18 cellular contexts compared by ENCODE assay signal in genomic region chr13:20064128-20064527, GRCh38.
A peak's percentile ranks its signal among the peaks of the same experiment; 100 is the strongest.
DNase-seq lines count a peak whose midpoint lies in the region; ATAC-seq, FAIRE-seq and TF ChIP-seq lines count a peak whose summit lies in the region.
"Had no signal": no experiment of that assay in that cellular context is flagged by ENCODE, and none has a peak within 500 bp of the region (broad histone marks: within the 10 kb centered on the region; RNA-seq: fewer than 3 reads in every experiment).

No MANE protein-coding gene starts in this region.

- FAIRE-seq in islet of Langerhans (lab: Jason Lieb, UNC) = peak; percentile 64

- no peaks in the 10 kb centered on the region for H3K9me3 Mint-ChIP-seq in HFFc6
- H3K9me3 Mint-ChIP-seq: activated naive CD4-positive, alpha-beta T cell treated with anti-CD3 and anti-CD28 coated beads for 36 hours; brain; CD8-positive, alpha-beta memory T cell had no signal

- no peaks in the 10 kb centered on the region for H3K4me1 Mint-ChIP-seq in HFFc6 (ENCODE audit: low read depth)
- H3K4me1 Mint-ChIP-seq: brain had no signal

- no peak overlapping the region for H3K27ac Mint-ChIP-seq in HFFc6
- H3K27ac Mint-ChIP-seq: activated naive CD4-positive, alpha-beta T cell treated with anti-CD3 and anti-CD28 coated beads for 36 hours; brain had no signal

- H3K27me3 Mint-ChIP-seq in HFFc6 (ENCODE audit: insufficient read depth) = no peaks in the 10 kb centered on the region
- H3K27me3 Mint-ChIP-seq: brain; CD8-positive, alpha-beta memory T cell had no signal

- no peak for ATAC-seq in GM18505 (IDR thresholded peaks at IDR 0.05; ENCODE audit: unreplicated experiment)
- ATAC-seq: left ventricle myocardium superior had no signal

- H3K4me3 Mint-ChIP-seq in HFFc6 = no peak overlapping the region
- H3K4me3 Mint-ChIP-seq: activated naive CD4-positive, alpha-beta T cell treated with anti-CD3 and anti-CD28 coated beads for 36 hours; brain; CD8-positive, alpha-beta memory T cell had no signal

- TF ChIP-seq CTCF in HFFc6 (IDR thresholded peaks at IDR 0.05) = no peak

- H3K36me3 Mint-ChIP-seq in HFFc6 (ENCODE audit: low read depth) = peaks cover 11% of the 10 kb centered on the region

- TF ChIP-seq POLR2A in erythroblast (IDR thresholded peaks at IDR 0.05; ENCODE audit: low read length) (no peak), GM18505 (IDR thresholded peaks at IDR 0.05; ENCODE audit: borderline replicate concordance, extremely low read depth, insufficient read depth, insufficient read length) (no peak)

- DNase-seq in EH (ENCODE audit: low read depth) = peak; percentile 17
- peak; percentile 4 for DNase-seq in HFFc6
- peak; percentile 75 for DNase-seq in astrocyte of the hippocampus (ENCODE audit: low read depth, low spot score)
- no peak for DNase-seq in erythroblast (lab: John Stamatoyannopoulos, UW)
- DNase-seq in MV-4-11 (lab: John Stamatoyannopoulos, UW) = no peak
- DNase-seq: activated naive CD4-positive, alpha-beta T cell treated with anti-CD3 and anti-CD28 coated beads for 36 hours; activated T-cell treated with anti-CD3 and anti-CD28 coated beads, Interleukin-2, amount 50 U/mL, for 1 hour; CD8-positive, alpha-beta memory T cell; cortex of kidney; left ventricle myocardium superior; NCI-H1092; NCI-H510A treated with DMSO at 0.1 percent for 48 hours; retina; Right ventricle myocardium superior; tibial artery had no signal

Comparison
In these comparisons a context has a peak if more than half of its experiments do, and no peak if none do; other contexts are left out.
1. DNase-seq: peak in EH (single experiment), HFFc6 (single experiment) and astrocyte of the hippocampus (single experiment); none in erythroblast (0 of 2) and MV-4-11 (single experiment).